In the genomic region with DNA sequence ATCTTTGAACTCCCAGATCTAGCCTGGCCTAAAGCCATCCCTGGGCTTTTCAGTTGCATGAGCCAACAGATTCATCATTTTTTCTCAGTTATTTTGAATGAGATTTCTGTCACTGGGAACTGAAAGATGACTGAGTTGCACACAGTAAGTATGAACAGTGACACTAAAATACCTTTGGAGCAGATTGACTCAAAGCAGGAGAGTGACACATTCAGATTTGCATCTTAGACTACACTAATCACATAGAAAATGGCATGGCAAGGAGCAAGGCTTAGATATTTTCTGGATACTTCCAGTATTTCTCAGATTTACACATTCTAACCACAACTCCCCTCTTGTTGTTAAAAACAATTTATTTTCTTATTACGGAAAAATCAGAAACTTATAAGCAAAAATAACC, we compare ENCODE assay signal across 11 cellular contexts. TPM values are rescaled to one million over a fixed set of nuclear protein-coding genes. Genes with fewer than 3 reads are reported as not detected.
DNase-seq lines count a peak whose midpoint lies in the region; ATAC-seq and TF ChIP-seq lines count a peak whose summit lies in the region.
"Had no signal": no experiment of that assay in that cellular context is flagged by ENCODE, and none has a peak within 500 bp of the region (broad histone marks: within the 10 kb centered on the region; RNA-seq: fewer than 3 reads in every experiment).

No MANE protein-coding gene starts in this region.

- no peak overlapping the region for H3K27ac ChIP-seq in A673 (ENCODE audit: low read depth, low read length, poor library complexity, severe bottlenecking)
- no peak overlapping the region for H3K27ac ChIP-seq in CD4-positive, alpha-beta memory T cell (ENCODE audit: low read depth, low read length)
- H3K27ac ChIP-seq: parathyroid adenoma had no signal

- no TSS peak for BruUV-seq in A673 (replicated peaks; lab: Mats Ljungman, UMichigan)

- TF ChIP-seq CTCF in GM20000 (IDR thresholded peaks at IDR 0.05; ENCODE audit: extremely low read depth, missing control alignments) (no peak), A673 (conservative IDR thresholded peaks at IDR 0.05; ENCODE audit: low read depth, low read length) (no peak)

- intact Hi-C loops in A673 (cut with micrococcal nuclease; ENCODE audit: unreplicated experiment) = no loop called here
- intact Hi-C loops in CD4-positive, alpha-beta memory T cell (cut with micrococcal nuclease) = no loop called here

- DNase-seq in GM20000 (ENCODE audit: low spot score) = peak; percentile 57
- DNase-seq in activated naive CD8-positive, alpha-beta T cell treated with anti-CD3 and anti-CD28 coated beads, Interleukin-2, amount 50 U/mL, for 24 hours = no peak
- DNase-seq in superior temporal gyrus (ENCODE audit: extremely low spot score) = no peak
- no peak for DNase-seq in A673 (ENCODE audit: low spot score)
- no peak for DNase-seq in CD1c-positive myeloid dendritic cell (ENCODE audit: extremely low spot score)
- no peak for DNase-seq in CD4-positive, alpha-beta memory T cell
- DNase-seq: immature natural killer cell, Kasumi-1 had no signal

- peak; percentile 93 for ATAC-seq in GM18858 (IDR thresholded peaks at IDR 0.05; ENCODE audit: unreplicated experiment)
- peak; percentile 90 for ATAC-seq in HG03064 (IDR thresholded peaks at IDR 0.05; ENCODE audit: low read depth, unreplicated experiment)
- ATAC-seq in activated naive CD8-positive, alpha-beta T cell treated with anti-CD3 and anti-CD28 coated beads, Interleukin-2, amount 50 U/mL, for 24 hours = peak; percentile 96

- H3K4me3 Mint-ChIP-seq in activated naive CD8-positive, alpha-beta T cell treated with anti-CD3 and anti-CD28 coated beads, Interleukin-2, amount 50 U/mL, for 24 hours = no peak overlapping the region
- H3K4me3 Mint-ChIP-seq in CD4-positive, alpha-beta memory T cell = no peak overlapping the region
- H3K4me3 Mint-ChIP-seq: immature natural killer cell had no signal

- H3K36me3 Mint-ChIP-seq in activated naive CD8-positive, alpha-beta T cell treated with anti-CD3 and anti-CD28 coated beads, Interleukin-2, amount 50 U/mL, for 24 hours (ENCODE audit: low read depth) = peaks cover 12% of the 10 kb centered on the region
- peaks cover 19 to 25% of the 10 kb centered on the region in 2 donors for H3K36me3 Mint-ChIP-seq in CD4-positive, alpha-beta memory T cell

- peaks cover 11% of the 10 kb centered on the region for H3K36me3 ChIP-seq in A673 (ENCODE audit: insufficient read depth, low read length, poor library complexity, severe bottlenecking)
- H3K36me3 ChIP-seq in CD4-positive, alpha-beta memory T cell (ENCODE audit: insufficient read depth, low read length) = no peaks in the 10 kb centered on the region

- H3K4me3 ChIP-seq in A673 (ENCODE audit: low read depth, low read length, poor library complexity, severe bottlenecking) = no peak overlapping the region
- H3K4me3 ChIP-seq in CD4-positive, alpha-beta memory T cell (ENCODE audit: low read length in 2 of 2) = no peak overlapping the region

- POLR2A ChIA-PET in A673 (lab: Charles Lee; ENCODE audit: low non-redundant PET) = no interaction called here
- POLR2A ChIA-PET in CD4-positive, alpha-beta memory T cell (lab: Charles Lee; ENCODE audit: partially characterized antibody) = interaction anchor here (1.2 kb wide), 1 partner anchor 13 kb away, joined by 4 read pairs; no protein-coding TSS in a partner anchor

- H3K9me3 Mint-ChIP-seq in activated naive CD8-positive, alpha-beta T cell treated with anti-CD3 and anti-CD28 coated beads, Interleukin-2, amount 50 U/mL, for 24 hours = no peaks in the 10 kb centered on the region
- H3K9me3 Mint-ChIP-seq in CD4-positive, alpha-beta memory T cell = no peaks in the 10 kb centered on the region
- H3K9me3 Mint-ChIP-seq: immature natural killer cell had no signal

- CTCF ChIA-PET in A673 (lab: Charles Lee) = no interaction called here
- CTCF ChIA-PET in CD4-positive, alpha-beta memory T cell (lab: Charles Lee; ENCODE audit: partially characterized antibody) = no interaction called here

- H3K4me1 ChIP-seq in A673 (ENCODE audit: insufficient read depth, low read length, poor library complexity, severe bottlenecking) = no peaks in the 10 kb centered on the region
- H3K4me1 ChIP-seq in CD4-positive, alpha-beta memory T cell (ENCODE audit: insufficient read depth, low read length) = peaks cover 18% of the 10 kb centered on the region
- H3K4me1 ChIP-seq: parathyroid adenoma had no signal

- peaks cover 44% of the 10 kb centered on the region for H3K4me1 Mint-ChIP-seq in activated naive CD8-positive, alpha-beta T cell treated with anti-CD3 and anti-CD28 coated beads, Interleukin-2, amount 50 U/mL, for 24 hours
- H3K4me1 Mint-ChIP-seq in CD4-positive, alpha-beta memory T cell = peaks cover 18 to 29% (median 26%) of the 10 kb centered on the region in 4 donors

- no peaks in the 10 kb centered on the region for H3K27me3 Mint-ChIP-seq in activated naive CD8-positive, alpha-beta T cell treated with anti-CD3 and anti-CD28 coated beads, Interleukin-2, amount 50 U/mL, for 24 hours
- H3K27me3 Mint-ChIP-seq in CD4-positive, alpha-beta memory T cell = no peaks in the 10 kb centered on the region

- no peaks in the 10 kb centered on the region for H3K9me3 ChIP-seq in A673 (ENCODE audit: low read depth, low read length, poor library complexity, severe bottlenecking)
- H3K9me3 ChIP-seq in CD4-positive, alpha-beta memory T cell (ENCODE audit: control insufficient read depth in 1 of 2, low read length in 2 of 2) = no peaks in the 10 kb centered on the region

- no peaks in the 10 kb centered on the region for H3K27me3 ChIP-seq in A673 (replicated peaks; ENCODE audit: insufficient read depth, low read depth, low read length, poor library complexity)
- no peaks in the 10 kb centered on the region for H3K27me3 ChIP-seq in CD4-positive, alpha-beta memory T cell (ENCODE audit: insufficient read depth, low read length)

- H3K27ac Mint-ChIP-seq in activated naive CD8-positive, alpha-beta T cell treated with anti-CD3 and anti-CD28 coated beads, Interleukin-2, amount 50 U/mL, for 24 hours = peak overlapping the region; percentile 49
- peak overlapping the region in 2 of 7 donors; percentile 12 to 44 for H3K27ac Mint-ChIP-seq in CD4-positive, alpha-beta memory T cell

RNA-seq across cellular contexts. Expression of gene SEC62, which starts 32.8 kb away (rescaled TPM):
- 80.9 and 83.9 TPM in 2 replicates for total RNA-seq in A673 (2021)
- total RNA-seq in CD4-positive, alpha-beta memory T cell = 100 to 1,000 TPM; 127 to 136 TPM
- polyA plus RNA-seq in CD4-positive, alpha-beta memory T cell = 100 to 1,000 TPM; 153 to 180 TPM

RNA-seq across cellular contexts. Expression of gene GPR160, which starts 38.4 kb away (rescaled TPM):
- total RNA-seq in A673 (2021) = 6.7 and 11.2 TPM in 2 replicates
- total RNA-seq in CD4-positive, alpha-beta memory T cell = 10 to 100 TPM; 13.1 to 14.9 TPM
- 10 to 100 TPM in 1 of 2 donors, 1 to 10 TPM in 1; 8.1 to 11.7 TPM for polyA plus RNA-seq in CD4-positive, alpha-beta memory T cell
